1 cellular context compared by ENCODE assay signal in genomic region chr6:157221049-157221816, GRCh38.
TF ChIP-seq lines count a peak whose summit lies in the region.

No MANE protein-coding gene starts in this region.

TF ChIP-seq in HepG2, 621 proteins besides CTCF, POLR2A, EP300 and RAD21 (continued from another document and continues in another):
- TF ChIP-seq ZNF318 (CRISPR knock-in tag; IDR thresholded peaks at IDR 0.05): 0 out of 2 replicates have a peak, but pooled peaks have one; percentile 28
- TF ChIP-seq RXRB (CRISPR knock-in tag; IDR thresholded peaks at IDR 0.05; ENCODE audit: borderline replicate concordance): no peak
- no peak for TF ChIP-seq ZNF276 (CRISPR knock-in tag; IDR thresholded peaks at IDR 0.05; ENCODE audit: low read depth)
- no peak for TF ChIP-seq SNAPC4 (CRISPR knock-in tag; IDR thresholded peaks at IDR 0.05)
- TF ChIP-seq MBNL3 (CRISPR knock-in tag; conservative IDR thresholded peaks at IDR 0.05): no peak
- no peak for TF ChIP-seq ZNF12 (CRISPR knock-in tag; IDR thresholded peaks at IDR 0.05)
- TF ChIP-seq MEIS1 (CRISPR knock-in tag; IDR thresholded peaks at IDR 0.05; ENCODE audit: borderline replicate concordance): no peak
- no peak for TF ChIP-seq SIN3B (IDR thresholded peaks at IDR 0.05; ENCODE audit: low read length)
- no peak for TF ChIP-seq LBX2 (CRISPR knock-in tag; IDR thresholded peaks at IDR 0.05; ENCODE audit: borderline replicate concordance)
- no peak for TF ChIP-seq ZBTB37 (CRISPR knock-in tag; IDR thresholded peaks at IDR 0.05)
- TF ChIP-seq ERF (CRISPR knock-in tag; IDR thresholded peaks at IDR 0.05): peak; percentile 71
- no peak for TF ChIP-seq ZNF660 (CRISPR knock-in tag; IDR thresholded peaks at IDR 0.05; ENCODE audit: borderline replicate concordance, low read depth)
- TF ChIP-seq ARNTL (CRISPR knock-in tag; IDR thresholded peaks at IDR 0.05): no peak
- no peak for TF ChIP-seq TAF15 (IDR thresholded peaks at IDR 0.05; ENCODE audit: low read depth, low read length, poor library complexity, severe bottlenecking)
- no peak for TF ChIP-seq MLX (CRISPR knock-in tag; IDR thresholded peaks at IDR 0.05)
- TF ChIP-seq TRAFD1 (CRISPR knock-in tag; IDR thresholded peaks at IDR 0.05; ENCODE audit: borderline replicate concordance): no peak
- peak; percentile 74; the same call in 1 of the 2 replicates for TF ChIP-seq ZNF619 (CRISPR knock-in tag; IDR thresholded peaks at IDR 0.05)
- no peak for TF ChIP-seq JDP2 (CRISPR knock-in tag; IDR thresholded peaks at IDR 0.05; ENCODE audit: borderline replicate concordance)
- no peak for TF ChIP-seq MED8 (CRISPR knock-in tag; IDR thresholded peaks at IDR 0.05; ENCODE audit: insufficient replicate concordance)
- 0 out of 2 replicates have a peak, but pooled peaks have one; percentile 60 for TF ChIP-seq ZNF567 (CRISPR knock-in tag; IDR thresholded peaks at IDR 0.05; ENCODE audit: borderline replicate concordance)
- peak; percentile 82; the same call in 1 of the 2 replicates for TF ChIP-seq NR0B2 (CRISPR knock-in tag; IDR thresholded peaks at IDR 0.05)
- TF ChIP-seq SMARCE1 (IDR thresholded peaks at IDR 0.05; ENCODE audit: borderline replicate concordance): no peak
- no peak for TF ChIP-seq PHF8 (CRISPR knock-in tag; IDR thresholded peaks at IDR 0.05)
- no peak for TF ChIP-seq ZZZ3 (CRISPR knock-in tag; IDR thresholded peaks at IDR 0.05; ENCODE audit: borderline replicate concordance)
- TF ChIP-seq NFYC (CRISPR knock-in tag; IDR thresholded peaks at IDR 0.05): no peak
- peak; percentile 78; the same call in 1 of the 2 replicates for TF ChIP-seq ARID2 (CRISPR knock-in tag; IDR thresholded peaks at IDR 0.05; ENCODE audit: borderline replicate concordance)
- no peak for TF ChIP-seq IRF9 (CRISPR knock-in tag; IDR thresholded peaks at IDR 0.05; ENCODE audit: borderline replicate concordance)
- no peak for TF ChIP-seq NBN (conservative IDR thresholded peaks at IDR 0.05)
- TF ChIP-seq UBTF (CRISPR knock-in tag; IDR thresholded peaks at IDR 0.05): peak; percentile 53
- peak; percentile 65; the same call in 1 of the 2 replicates for TF ChIP-seq ZNF547 (CRISPR knock-in tag; IDR thresholded peaks at IDR 0.05)
- no peak for TF ChIP-seq PHF5A (CRISPR knock-in tag; IDR thresholded peaks at IDR 0.05; ENCODE audit: low read depth, unreplicated experiment)
- 0 out of 2 replicates have a peak, but pooled peaks have one; percentile 31 for TF ChIP-seq RBFOX2 (IDR thresholded peaks at IDR 0.05; ENCODE audit: low read depth, low read length)
- no peak for TF ChIP-seq JUND (CRISPR knock-in tag; IDR thresholded peaks at IDR 0.05)
